13 cellular contexts compared by ENCODE assay signal in genomic region chr10:97774811-97775294, GRCh38. TPM values are rescaled to one million over a fixed set of nuclear protein-coding genes. Genes with fewer than 3 reads are reported as not detected.
"Had no signal": no experiment of that assay in that cellular context is flagged by ENCODE, and none has a peak within 500 bp of the region (broad histone marks: within the 10 kb centered on the region; RNA-seq: fewer than 3 reads in every experiment).

No MANE protein-coding gene starts in this region.

- H3K27ac ChIP-seq: ovary, skin epidermis had no signal

- H3K9me3 ChIP-seq: ovary had no signal

- H3K27me3 ChIP-seq: ovary had no signal

- H3K36me3 ChIP-seq: ovary had no signal

- H3K36me3 Mint-ChIP-seq: activated naive CD4-positive, alpha-beta T cell treated with anti-CD3 and anti-CD28 coated beads, Interleukin-2, amount 10 ng/mL, durations not matched to agents 7 days and 5 days had no signal

- ATAC-seq: effector memory CD8-positive, alpha-beta T cell; left cardiac atrium; SK-N-SH treated with all-trans-retinoic acid at 6 μM for 48 hours had no signal

- H3K27ac Mint-ChIP-seq: activated B cell treated with CpG ODN at 0.5 μM for 24 hours; activated naive CD4-positive, alpha-beta T cell treated with anti-CD3 and anti-CD28 coated beads, Interleukin-2, amount 10 ng/mL, durations not matched to agents 7 days and 5 days; activated T-helper 2 cell treated with anti-CD3 and anti-CD28 coated beads, Interferon-gamma antibody, Interleukin-2, Interleukin-4, amounts not matched to agents 10 μg/mL and 5 μg/mL and 100 μg/mL, durations not matched to agents 14 hours and 24 hours and 36 hours; effector memory CD8-positive, alpha-beta T cell; nephron had no signal

- H3K4me3 ChIP-seq: ovary, skin epidermis had no signal

- H3K9me3 Mint-ChIP-seq: activated B cell treated with CpG ODN at 0.5 μM for 24 hours; activated naive CD4-positive, alpha-beta T cell treated with anti-CD3 and anti-CD28 coated beads, Interleukin-2, amount 10 ng/mL, durations not matched to agents 7 days and 5 days; activated T-helper 2 cell treated with anti-CD3 and anti-CD28 coated beads, Interferon-gamma antibody, Interleukin-2, Interleukin-4, amounts not matched to agents 10 μg/mL and 5 μg/mL and 100 μg/mL, durations not matched to agents 14 hours and 24 hours and 36 hours; effector memory CD8-positive, alpha-beta T cell; nephron had no signal

- H3K4me3 Mint-ChIP-seq: activated B cell treated with CpG ODN at 0.5 μM for 24 hours; activated naive CD4-positive, alpha-beta T cell treated with anti-CD3 and anti-CD28 coated beads, Interleukin-2, amount 10 ng/mL, durations not matched to agents 7 days and 5 days; effector memory CD8-positive, alpha-beta T cell; nephron had no signal

- DNase-seq: activated B cell treated with CpG ODN at 0.5 μM for 24 hours; activated naive CD4-positive, alpha-beta T cell treated with anti-CD3 and anti-CD28 coated beads, Interleukin-2, amount 10 ng/mL, durations not matched to agents 7 days and 5 days; central memory CD4-positive, alpha-beta T cell; effector memory CD8-positive, alpha-beta T cell; left cardiac atrium; ovary; retina had no signal

RNA-seq across cellular contexts. Expression of gene SFRP5, which starts 3.1 kb away (rescaled TPM):
- total RNA-seq: activated B cell treated with CpG ODN at 0.5 μM for 24 hours; activated T-helper 2 cell treated with anti-CD3 and anti-CD28 coated beads, Interferon-gamma antibody, Interleukin-2, Interleukin-4, amounts not matched to agents 10 μg/mL and 5 μg/mL and 100 μg/mL, durations not matched to agents 14 hours and 24 hours and 36 hours; epithelial cell of proximal tubule; T-helper 1 cell treated with Interleukin-12 subunit alpha and Interleukin-12 subunit beta and Interleukin-4 antibody, amounts not matched to agents 30 ng/mL and 1 ng/mL, for 36 hours had no signal
